Comparison of ENCODE assay signal across 2 cellular contexts in genomic region chr13:97753942-97754670, GRCh38.
TF ChIP-seq lines count a peak whose summit lies in the region.

No MANE protein-coding gene starts in this region.

TF ChIP-seq in GM23338, 12 proteins besides CTCF, POLR2A, EP300 and RAD21:
- TF ChIP-seq NANOG (IDR thresholded peaks at IDR 0.05; ENCODE audit: borderline replicate concordance) = no peak
- TF ChIP-seq POLR2AphosphoS5 (IDR thresholded peaks at IDR 0.05; ENCODE audit: low read depth) = no peak
- TF ChIP-seq JUNB (IDR thresholded peaks at IDR 0.05; ENCODE audit: unreplicated experiment) = no peak
- TF ChIP-seq ZNF331 (CRISPR knock-in tag; IDR thresholded peaks at IDR 0.05; ENCODE audit: low read depth) = no peak
- TF ChIP-seq EZH2phosphoT487 (IDR thresholded peaks at IDR 0.05; ENCODE audit: unreplicated experiment) = no peak
- TF ChIP-seq EZH2 (IDR thresholded peaks at IDR 0.05; ENCODE audit: low read depth, unreplicated experiment) = no peak
- no peak for TF ChIP-seq ETS1 (IDR thresholded peaks at IDR 0.05)
- TF ChIP-seq ZNF462 (CRISPR knock-in tag; IDR thresholded peaks at IDR 0.05) = no peak

TF ChIP-seq in K562, 482 proteins besides CTCF, POLR2A, EP300 and RAD21:
- TF ChIP-seq KLF16 (IDR thresholded peaks at IDR 0.05) = no peak
- TF ChIP-seq NCOR1 (IDR thresholded peaks at IDR 0.05) = no peak
- TF ChIP-seq ZNF263 (CRISPR knock-in tag; IDR thresholded peaks at IDR 0.05; ENCODE audit: borderline replicate concordance) = peak; percentile 52; the same call in 1 of the 2 replicates
